ENCODE assay signal across 22 cellular contexts in genomic region chr3:112247351-112247750, GRCh38. TPM values are rescaled to one million over a fixed set of nuclear protein-coding genes. Genes with fewer than 3 reads are reported as not detected.
A peak's percentile ranks its signal among the peaks of the same experiment; 100 is the strongest.
DNase-seq lines count a peak whose midpoint lies in the region; ATAC-seq, FAIRE-seq and TF ChIP-seq lines count a peak whose summit lies in the region.
"Had no signal": no experiment of that assay in that cellular context is flagged by ENCODE, and none has a peak within 500 bp of the region (broad histone marks: within the 10 kb centered on the region; RNA-seq: fewer than 3 reads in every experiment).

No MANE protein-coding gene starts in this region.

- H3K18ac ChIP-seq in H1 (ENCODE audit: extremely low read depth, low read length): no peak overlapping the region

- H2BK5ac ChIP-seq in H1 (ENCODE audit: low read depth, low read length): no peak overlapping the region

- TF ChIP-seq POLR2A in GM12891 (IDR thresholded peaks at IDR 0.05; ENCODE audit: low read depth, low read length) (no peak), H1 (IDR thresholded peaks at IDR 0.05; ENCODE audit: control extremely low read depth in 1 of 2, low read depth in 2 of 2, low read length in 2 of 2) (no peak)

- no peak overlapping the region for H4K8ac ChIP-seq in H1 (ENCODE audit: extremely low read depth, insufficient read depth, low read length)

- H3K4me1 Mint-ChIP-seq in activated naive CD8-positive, alpha-beta T cell treated with anti-CD3 and anti-CD28 coated beads, Interleukin-2, amount 50 U/mL, for 24 hours: no peaks in the 10 kb centered on the region
- H3K4me1 Mint-ChIP-seq in CD4-positive, alpha-beta T cell (ENCODE audit: low read depth): no peaks in the 10 kb centered on the region

- peaks cover 2% of the 10 kb centered on the region for H3K27me3 Mint-ChIP-seq in activated naive CD8-positive, alpha-beta T cell treated with anti-CD3 and anti-CD28 coated beads, Interleukin-2, amount 50 U/mL, for 24 hours
- H3K27me3 Mint-ChIP-seq in CD4-positive, alpha-beta T cell: peaks cover 4% of the 10 kb centered on the region
- H3K27me3 Mint-ChIP-seq: IgD-negative memory B cell had no signal

- H4K5ac ChIP-seq in H1 (ENCODE audit: insufficient read length, low read depth, low read length): no peak overlapping the region

- WGBS in H1 (ENCODE audit: extremely low coverage in 1 of 2, insufficient coverage in 1 of 2, insufficient read length in 1 of 2, insufficient replicate concordance in 2 of 2, low coverage in 1 of 2, low lambda C conversion rate in 2 of 2, missing lambda C conversion rate in 1 of 2), 2 experiments: 59% methylated on average over 2 of the region's 2 CpGs; no CpG with 5 or more reads in 1 of the 2 experiments

- peak overlapping the region; percentile 55 for H3K4me2 ChIP-seq in Karpas-422 (ENCODE audit: low read depth, low read length, poor library complexity, severe bottlenecking)
- H3K4me2 ChIP-seq in H1 (ENCODE audit: insufficient read depth in 1 of 2, low read depth in 2 of 2, low read length in 2 of 2): no peak overlapping the region

- H3K23me2 ChIP-seq in H1 (ENCODE audit: low read depth, low read length): no peaks in the 10 kb centered on the region

- no peak overlapping the region for H3K4me3 Mint-ChIP-seq in activated naive CD8-positive, alpha-beta T cell treated with anti-CD3 and anti-CD28 coated beads, Interleukin-2, amount 50 U/mL, for 24 hours
- no peak overlapping the region for H3K4me3 Mint-ChIP-seq in CD4-positive, alpha-beta T cell

- H3K27ac Mint-ChIP-seq in activated naive CD8-positive, alpha-beta T cell treated with anti-CD3 and anti-CD28 coated beads, Interleukin-2, amount 50 U/mL, for 24 hours: no peak overlapping the region
- no peak overlapping the region for H3K27ac Mint-ChIP-seq in CD4-positive, alpha-beta T cell
- H3K27ac Mint-ChIP-seq: IgD-negative memory B cell had no signal

- H3K79me2 ChIP-seq in Karpas-422 (ENCODE audit: low read length) (no peaks in the 10 kb centered on the region), H1 (ENCODE audit: control insufficient read depth in 1 of 2, insufficient read depth in 2 of 2, low read length in 2 of 2) (no peaks in the 10 kb centered on the region)

- H2BK15ac ChIP-seq in H1 (ENCODE audit: low read length): no peak overlapping the region

- FAIRE-seq in GM12891 (lab: Jason Lieb, UNC) (peak; percentile 72), H1 (lab: Jason Lieb, UNC) (peak; percentile 7)
- FAIRE-seq: G401.6 had no signal

- H3K9me3 ChIP-seq in Karpas-422 (ENCODE audit: low read length) (no peaks in the 10 kb centered on the region), H1 (ENCODE audit: insufficient read depth in 2 of 2, low read depth in 1 of 2, low read length in 1 of 2) (0 out of 4 replicates have a peak, but pooled peaks cover 0 to 4% of the 10 kb centered on the region in 2 experiments)
- H3K9me3 ChIP-seq in CD4-positive, alpha-beta T cell (ENCODE audit: control insufficient read depth, low read length): no peaks in the 10 kb centered on the region
- H3K9me3 ChIP-seq: HAP-1, MG63, Peyer's patch had no signal

- TF ChIP-seq RAD21 in H1 (IDR thresholded peaks at IDR 0.05 in 1 of 2, conservative IDR thresholded peaks at IDR 0.05 in 1 of 2; ENCODE audit: low read depth in 2 of 2, low read length in 2 of 2): no peak

- 0 out of 2 replicates have a peak overlapping the region, but pooled peaks have one; percentile 18 for H3K9ac ChIP-seq in Karpas-422 (ENCODE audit: low read length)
- H3K9ac ChIP-seq in H1 (replicated peaks in 1 of 4; ENCODE audit: extremely low read depth in 1 of 4, low read depth in 3 of 4, low read length in 3 of 4): no peak overlapping the region

- H3K4me3 ChIP-seq in Karpas-422 (ENCODE audit: low read length) (no peak overlapping the region), H1 (ENCODE audit: extremely low read depth in 1 of 4, insufficient read depth in 2 of 4, low read depth in 3 of 4, low read length in 4 of 4) (no peak overlapping the region)
- H3K4me3 ChIP-seq: HAP-1, MG63, Peyer's patch had no signal

- DNase-seq in GM12891 (ENCODE audit: insufficient read length, low spot score): no peak
- DNase-seq in Karpas-422: peak; percentile 45
- DNase-seq in H1 (ENCODE audit: low read depth in 1 of 2, low spot score in 2 of 2): no peak
- DNase-seq in activated naive CD8-positive, alpha-beta T cell treated with anti-CD3 and anti-CD28 coated beads, Interleukin-2, amount 50 U/mL, for 24 hours: no peak
- no peak for DNase-seq in CD4-positive, alpha-beta T cell
- DNase-seq in NCI-H526 treated with DMSO at 0.1 percent for 48 hours (lab: John Stamatoyannopoulos, UW): no peak
- DNase-seq: COR-L47, DMS 273 treated with DMSO at 0.1 percent for 48 hours, DND-41, MG63, NCI-H1105 treated with DMSO at 0.1 percent for 48 hours, NCI-H1694 treated with DMSO at 0.1 percent for 48 hours, NCI-H510A, NCI-H774, Peyer's patch had no signal

- no peak overlapping the region for H4K91ac ChIP-seq in H1 (replicated peaks; ENCODE audit: insufficient read length, low read length)

- no peak overlapping the region for H3K56ac ChIP-seq in H1 (replicated peaks; ENCODE audit: insufficient read length, low read depth, low read length)

- CTCF ChIA-PET in H1 (lab: Charles Lee; ENCODE audit: partially characterized antibody): no interaction called here
- CTCF ChIA-PET in CD4-positive, alpha-beta T cell (lab: Charles Lee): no interaction called here

- H2AFZ ChIP-seq in Karpas-422 (ENCODE audit: low read length): peak overlapping the region; percentile 92
- H2AFZ ChIP-seq in H1 (ENCODE audit: low read length): no peak overlapping the region

- intact Hi-C loops in CD4-positive, alpha-beta T cell (cut with DNase I, micrococcal nuclease): no loop called here

- no peaks in the 10 kb centered on the region for H3K36me3 Mint-ChIP-seq in activated naive CD8-positive, alpha-beta T cell treated with anti-CD3 and anti-CD28 coated beads, Interleukin-2, amount 50 U/mL, for 24 hours (ENCODE audit: low read depth)
- no peaks in the 10 kb centered on the region for H3K36me3 Mint-ChIP-seq in CD4-positive, alpha-beta T cell (ENCODE audit: low read depth)
- H3K36me3 Mint-ChIP-seq: IgD-negative memory B cell had no signal

- peak; percentile 13 for ATAC-seq in GM21723 (IDR thresholded peaks at IDR 0.05; ENCODE audit: unreplicated experiment)
- ATAC-seq in activated naive CD8-positive, alpha-beta T cell treated with anti-CD3 and anti-CD28 coated beads, Interleukin-2, amount 50 U/mL, for 24 hours: no peak
- ATAC-seq in GM21447 (IDR thresholded peaks at IDR 0.05; ENCODE audit: unreplicated experiment): no peak
- no peak for ATAC-seq in CD4-positive, alpha-beta T cell (ENCODE audit: poor library complexity)

- no peak for TF ChIP-seq EP300 in H1 (IDR thresholded peaks at IDR 0.05; ENCODE audit: borderline replicate concordance in 1 of 2, low read depth in 2 of 2, low read length in 2 of 2)

- H3K36me3 ChIP-seq in Karpas-422 (ENCODE audit: insufficient read depth, low read length) (no peaks in the 10 kb centered on the region), H1 (ENCODE audit: control insufficient read depth in 2 of 4, insufficient read depth in 4 of 4, low read length in 3 of 4) (no peaks in the 10 kb centered on the region)
- H3K36me3 ChIP-seq: HAP-1, MG63, Peyer's patch had no signal

- POLR2A ChIA-PET in H1 (lab: Charles Lee; ENCODE audit: partially characterized antibody): no interaction called here
- POLR2A ChIA-PET in CD4-positive, alpha-beta T cell (lab: Charles Lee): no interaction called here

- no peaks in the 10 kb centered on the region for H3K79me1 ChIP-seq in H1 (ENCODE audit: low read depth, low read length)

- H3K4ac ChIP-seq in H1 (replicated peaks; ENCODE audit: insufficient read length, low read depth, low read length): no peak overlapping the region

- H3K4me1 ChIP-seq in Karpas-422 (ENCODE audit: low read length) (peaks cover 27% of the 10 kb centered on the region), H1 (replicated peaks in 1 of 4; ENCODE audit: control insufficient read depth in 3 of 4, insufficient read depth in 4 of 4, low read length in 3 of 4) (no peaks in the 10 kb centered on the region)
- H3K4me1 ChIP-seq: HAP-1, Peyer's patch had no signal

- H2BK20ac ChIP-seq in H1 (ENCODE audit: low read length): no peak overlapping the region

- H4K20me1 ChIP-seq in Karpas-422 (ENCODE audit: insufficient read depth, low read depth, low read length) (no peaks in the 10 kb centered on the region), H1 (replicated peaks in 1 of 2; ENCODE audit: control insufficient read depth in 1 of 2, insufficient read depth in 2 of 2, low read length in 2 of 2) (no peaks in the 10 kb centered on the region)

- no peak overlapping the region for H3K23ac ChIP-seq in H1 (ENCODE audit: insufficient read length)

- H3K27me3 ChIP-seq in Karpas-422 (ENCODE audit: low read length) (no peaks in the 10 kb centered on the region), H1 (replicated peaks in 1 of 4; ENCODE audit: control insufficient read depth in 3 of 4, extremely low read depth in 1 of 4, insufficient read depth in 3 of 4, low read length in 3 of 4) (no peaks in the 10 kb centered on the region)
- peaks cover 6% of the 10 kb centered on the region for H3K27me3 ChIP-seq in CD4-positive, alpha-beta T cell (ENCODE audit: control insufficient read depth, insufficient read depth, low read length)
- H3K27me3 ChIP-seq: Peyer's patch had no signal

- no peak overlapping the region for H2BK120ac ChIP-seq in H1 (replicated peaks; ENCODE audit: low read depth, low read length)

- no peak for TF ChIP-seq CTCF in H1 (IDR thresholded peaks at IDR 0.05; ENCODE audit: control extremely low read depth in 1 of 3, insufficient read depth in 1 of 3, low read depth in 1 of 3, low read length in 3 of 3)
- TF ChIP-seq CTCF in CD4-positive, alpha-beta T cell (IDR thresholded peaks at IDR 0.05): no peak

- no peak overlapping the region for H2BK12ac ChIP-seq in H1 (ENCODE audit: low read depth, low read length)

- H3K27ac ChIP-seq in Karpas-422 (ENCODE audit: low read length) (peak overlapping the region; percentile 58), H1 (ENCODE audit: low read depth, low read length) (no peak overlapping the region)
- H3K27ac ChIP-seq in CD4-positive, alpha-beta T cell (ENCODE audit: low read depth, low read length): no peak overlapping the region
- H3K27ac ChIP-seq: Peyer's patch had no signal

- peaks cover 3% of the 10 kb centered on the region for H3K9me3 Mint-ChIP-seq in activated naive CD8-positive, alpha-beta T cell treated with anti-CD3 and anti-CD28 coated beads, Interleukin-2, amount 50 U/mL, for 24 hours
- H3K9me3 Mint-ChIP-seq in CD4-positive, alpha-beta T cell: no peaks in the 10 kb centered on the region

- H3K14ac ChIP-seq in H1 (ENCODE audit: insufficient read length): no peak overlapping the region

- H3K9me2 ChIP-seq in Karpas-422 (replicated peaks; ENCODE audit: insufficient read depth, low read length): no peaks in the 10 kb centered on the region

- no peak overlapping the region for H2AK5ac ChIP-seq in H1 (ENCODE audit: low read depth, low read length)

RNA-seq across cellular contexts. Expression of gene SLC9C1, which starts 46.7 kb away (rescaled TPM):
- polyA plus RNA-seq in GM12891 (2012; ENCODE audit: low read depth, missing spikeins): 0.03 TPM
- total RNA-seq in Karpas-422 (2014; rRNA removed; shearing (Covaris generic); ENCODE audit: low replicate concordance): 1.1 TPM in 1 of 2 replicates, not detected in the other
- 0.24 and 1.1 TPM in 2 replicates for total RNA-seq in H1 (2021; fragmentation: NEBNext Ultra II Directional; extraction: Animal tissue kit (Norgen Biotek cat#: 25700))
- polyA plus RNA-seq in H1 (2011; rRNA removed): 0.06 and 0.15 TPM in 2 replicates
- polyA plus RNA-seq in H1 (2011; cell fraction: cytosol; rRNA removed): not detected
- polyA plus RNA-seq in H1 (2011; cell fraction: nucleus; rRNA removed): 0.20 TPM
- 0.12 TPM in 1 of 4 replicates, not detected in the others for polyA plus RNA-seq in H1 (2012, experiment 1 of 2)
- polyA plus RNA-seq in H1 (2012, experiment 2 of 2): not detected
- 0.12 TPM for polyA plus RNA-seq in H1 (2013, experiment 1 of 2)
- polyA plus RNA-seq in H1 (2013, experiment 2 of 2): 0.13 TPM
- 0.20 and 0.41 TPM in 2 replicates for polyA minus RNA-seq in H1 (2011; rRNA and poly(A)+ RNA removed)
- polyA minus RNA-seq in H1 (2011; cell fraction: cytosol; rRNA and poly(A)+ RNA removed): not detected
- polyA minus RNA-seq in H1 (2011; cell fraction: nucleus; rRNA and poly(A)+ RNA removed): 1.5 TPM
- total RNA-seq in CD4-positive, alpha-beta T cell: not detected
- total RNA-seq: HT1080; T-helper 2 cell treated with Interferon-gamma antibody and Interleukin-4, amounts not matched to agents 100 ng/mL and 5 ng/mL, for 36 hours had no signal
- polyA plus RNA-seq: IgD-negative memory B cell had no signal
